Comparison of ENCODE assay signal across 16 cellular contexts in the genomic region with DNA sequence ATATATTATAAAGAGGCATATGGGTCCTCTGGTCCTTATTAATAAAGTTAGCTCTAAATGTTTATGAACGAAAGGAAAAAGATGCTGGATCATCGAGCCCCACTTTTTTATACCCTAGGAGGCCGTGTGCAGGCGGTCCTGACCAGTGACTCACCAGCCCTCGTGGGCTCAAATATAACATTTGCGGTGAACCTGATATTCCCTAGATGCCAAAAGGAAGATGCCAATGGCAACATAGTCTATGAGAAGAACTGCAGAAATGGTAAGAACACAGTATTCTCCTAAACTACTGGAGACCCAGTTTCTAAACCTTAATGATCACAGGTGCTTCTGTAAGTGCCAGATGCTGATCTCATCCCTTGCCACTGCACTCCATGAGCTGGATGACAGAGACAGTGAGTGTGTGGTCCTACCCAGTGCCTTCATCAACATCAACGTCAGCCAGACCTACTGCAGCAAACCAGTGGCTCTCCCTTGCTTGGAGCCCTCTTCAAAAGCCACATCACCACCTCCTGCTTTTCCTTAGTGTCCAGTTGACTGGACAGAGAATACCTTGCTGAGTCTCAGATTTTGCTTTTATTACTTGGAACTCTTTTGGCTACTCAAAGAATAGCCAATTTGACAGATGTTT. TPM values are rescaled to one million over a fixed set of nuclear protein-coding genes. Genes with fewer than 3 reads are reported as not detected.
"Had no signal": no experiment of that assay in that cellular context is flagged by ENCODE, and none has a peak within 500 bp of the region (broad histone marks: within the 10 kb centered on the region; RNA-seq: fewer than 3 reads in every experiment).

No MANE protein-coding gene starts in this region.

- H3K79me2 ChIP-seq: hepatocyte had no signal

- H3K4me2 ChIP-seq: hepatocyte had no signal

- H3K9me3 ChIP-seq: colonic mucosa, lower lobe of right lung, neutrophil, right atrium auricular region had no signal

- DNase-seq: activated CD4-positive, alpha-beta T cell treated with anti-CD3 and anti-CD28 coated beads for 4 hours; activated CD8-positive, alpha-beta memory T cell treated with anti-CD3 and anti-CD28 coated beads, Interleukin-2, amount 50 U/mL, for 4 hours; activated CD8-positive, alpha-beta T cell treated with anti-CD3 and anti-CD28 coated beads for 36 hours; activated naive CD8-positive, alpha-beta T cell treated with anti-CD3 and anti-CD28 coated beads, Interleukin-2, amount 10 ng/mL, durations not matched to agents 7 days and 5 days; activated T-cell treated with anti-CD3 and anti-CD28 coated beads, Interleukin-2, amount 50 U/mL, for 72 hours; anterior cingulate cortex; colonic mucosa; lower lobe of right lung; midbrain; naive thymus-derived CD4-positive, alpha-beta T cell; stimulated activated CD4-positive, alpha-beta T cell treated with anti-CD3 and anti-CD28 coated beads, Interleukin-2, amount 100 ng/mL, for 24 hours; stimulated activated naive CD4-positive, alpha-beta T cell had no signal

- ATAC-seq: activated CD8-positive, alpha-beta T cell treated with anti-CD3 and anti-CD28 coated beads for 36 hours; activated T-cell treated with anti-CD3 and anti-CD28 coated beads, Interleukin-2, amount 50 U/mL, for 72 hours; lower lobe of right lung; naive thymus-derived CD4-positive, alpha-beta T cell had no signal

- H3K36me3 ChIP-seq: cardiac muscle cell, colonic mucosa, neutrophil had no signal

- H3K4me1 ChIP-seq: colonic mucosa, lower lobe of right lung had no signal

- H3K27me3 ChIP-seq: colonic mucosa, right atrium auricular region had no signal

- H3K27ac ChIP-seq: cardiac muscle cell, colonic mucosa, hepatocyte, lower lobe of right lung, neutrophil, right atrium auricular region had no signal

- H2AFZ ChIP-seq: hepatocyte had no signal

- H3K4me3 ChIP-seq: cardiac muscle cell, colonic mucosa, hepatocyte, lower lobe of right lung, right atrium auricular region had no signal

RNA-seq across cellular contexts. Expression of a gene that starts 7.6 kb away (rescaled TPM):
- polyA plus RNA-seq: naive thymus-derived CD4-positive, alpha-beta T cell had no signal
